In genomic region chr1:114755006-114755936, GRCh38 we compare ENCODE assay signal across 8 cellular contexts. TPM values are rescaled to one million over a fixed set of nuclear protein-coding genes. Genes with fewer than 3 reads are reported as not detected.
DNase-seq lines count a peak whose midpoint lies in the region; FAIRE-seq and TF ChIP-seq lines count a peak whose summit lies in the region.

No MANE protein-coding gene starts in this region.

- H3K9me2 ChIP-seq in OCI-LY1 (ENCODE audit: low read depth, low read length) = no peaks in the 10 kb centered on the region

- H3K4me3 ChIP-seq in GM08714 (ENCODE audit: low read length) (peak overlapping the region; percentile 90; the same call in 1 of the 2 replicates), OCI-LY1 (ENCODE audit: low read depth, low read length, poor library complexity, severe bottlenecking) (peak overlapping the region; percentile 96), endocrine pancreas (ENCODE audit: control insufficient read depth, insufficient read depth, low read length) (peak overlapping the region; percentile 83)

- peaks cover 13% of the 10 kb centered on the region for H4K20me1 ChIP-seq in OCI-LY1 (ENCODE audit: insufficient read depth, low read length)

- TF ChIP-seq CTCF in OCI-LY1 (IDR thresholded peaks at IDR 0.05; ENCODE audit: low read length) = no peak
- TF ChIP-seq CTCF in progenitor cell of endocrine pancreas (IDR thresholded peaks at IDR 0.05; ENCODE audit: unreplicated experiment) = no peak

- H3K9me3 ChIP-seq in OCI-LY1 (ENCODE audit: low read length) = no peaks in the 10 kb centered on the region
- no peaks in the 10 kb centered on the region for H3K9me3 ChIP-seq in endocrine pancreas (ENCODE audit: control insufficient read depth, low read length)

- H3K4me1 ChIP-seq in OCI-LY1 (ENCODE audit: insufficient read depth, low read length, severe bottlenecking) (peaks cover 63% of the 10 kb centered on the region), endocrine pancreas (ENCODE audit: control insufficient read depth, insufficient read depth, low read length) (peaks cover 37% of the 10 kb centered on the region)

- H3K4me3 Mint-ChIP-seq in progenitor cell of endocrine pancreas (ENCODE audit: low read depth) = peak overlapping the region; percentile 100

- H3K4me2 ChIP-seq in OCI-LY1 (ENCODE audit: low read length) = peak overlapping the region; percentile 86

- H3K27me3 ChIP-seq in OCI-LY1 (ENCODE audit: insufficient read depth, low read length) (no peaks in the 10 kb centered on the region), endocrine pancreas (ENCODE audit: control insufficient read depth, insufficient read depth, low read length) (no peaks in the 10 kb centered on the region)

- peak overlapping the region; percentile 100 for H3K27ac Mint-ChIP-seq in progenitor cell of endocrine pancreas

- DNase-seq in progenitor cell of endocrine pancreas (ENCODE audit: low spot score, unreplicated experiment) (no peak), dermis blood vessel endothelial cell (no peak), NCI-H1436 treated with DMSO at 0.1 percent for 48 hours (lab: John Stamatoyannopoulos, UW) (no peak), urothelium cell line (ENCODE audit: low spot score) (no peak), NK-92 (lab: John Stamatoyannopoulos, UW; ENCODE audit: unreplicated experiment) (no peak)

- peaks cover 8% of the 10 kb centered on the region for H3K36me3 Mint-ChIP-seq in progenitor cell of endocrine pancreas (ENCODE audit: insufficient read depth)

- H3F3A ChIP-seq in OCI-LY1 (ENCODE audit: insufficient read depth, low read length) = no peaks in the 10 kb centered on the region

- H3K27me3 Mint-ChIP-seq in progenitor cell of endocrine pancreas = no peaks in the 10 kb centered on the region

- H3K4me1 Mint-ChIP-seq in progenitor cell of endocrine pancreas (ENCODE audit: low read depth) = peaks cover 56% of the 10 kb centered on the region

- H3K36me3 ChIP-seq in OCI-LY1 (ENCODE audit: insufficient read depth, low read length) = peaks cover 41% of the 10 kb centered on the region; the same call in 1 of the 2 replicates
- H3K36me3 ChIP-seq in endocrine pancreas (ENCODE audit: control insufficient read depth, insufficient read depth, low read length) = no peaks in the 10 kb centered on the region

- FAIRE-seq in urothelium cell line (lab: Jason Lieb, UNC) = no peak

- H3K9ac ChIP-seq in OCI-LY1 (ENCODE audit: low read length) = peak overlapping the region; percentile 99
- no peak overlapping the region for H3K9ac ChIP-seq in endocrine pancreas (ENCODE audit: control insufficient read depth, insufficient read depth, low read length)

- peaks cover 70% of the 10 kb centered on the region for H3K79me2 ChIP-seq in OCI-LY1 (ENCODE audit: insufficient read depth, low read length)

- H3K27ac ChIP-seq in OCI-LY1 (ENCODE audit: low read depth, low read length, poor library complexity, severe bottlenecking) = peak overlapping the region; percentile 94

- peaks cover 3% of the 10 kb centered on the region for H3K9me3 Mint-ChIP-seq in progenitor cell of endocrine pancreas (ENCODE audit: low read depth)

- H2AFZ ChIP-seq in OCI-LY1 (ENCODE audit: low read length) = no peak overlapping the region

RNA-seq across cellular contexts. Expression of gene CSDE1, which starts 2.5 kb away (rescaled TPM):
- total RNA-seq in progenitor cell of endocrine pancreas (606 and 628 TPM in 2 replicates), dermis blood vessel endothelial cell (656 and 875 TPM in 2 replicates)

RNA-seq across cellular contexts. Expression of gene SIKE1, which starts 25.2 kb away (rescaled TPM):
- total RNA-seq in progenitor cell of endocrine pancreas (52.0 and 60.0 TPM in 2 replicates), dermis blood vessel endothelial cell (44.9 and 63.4 TPM in 2 replicates)

RNA-seq across cellular contexts. Expression of gene NRAS, which starts 38.7 kb away (rescaled TPM):
- total RNA-seq in progenitor cell of endocrine pancreas (58.9 and 59.1 TPM in 2 replicates), dermis blood vessel endothelial cell (77.9 and 96.6 TPM in 2 replicates)

RNA-seq across cellular contexts. Expression of gene AMPD1, which starts 59.9 kb away (rescaled TPM):
- not detected in 2 replicates for total RNA-seq in progenitor cell of endocrine pancreas
- total RNA-seq in dermis blood vessel endothelial cell = not detected in 2 replicates
